ENCODE assay signal across 10 cellular contexts in the genomic region with DNA sequence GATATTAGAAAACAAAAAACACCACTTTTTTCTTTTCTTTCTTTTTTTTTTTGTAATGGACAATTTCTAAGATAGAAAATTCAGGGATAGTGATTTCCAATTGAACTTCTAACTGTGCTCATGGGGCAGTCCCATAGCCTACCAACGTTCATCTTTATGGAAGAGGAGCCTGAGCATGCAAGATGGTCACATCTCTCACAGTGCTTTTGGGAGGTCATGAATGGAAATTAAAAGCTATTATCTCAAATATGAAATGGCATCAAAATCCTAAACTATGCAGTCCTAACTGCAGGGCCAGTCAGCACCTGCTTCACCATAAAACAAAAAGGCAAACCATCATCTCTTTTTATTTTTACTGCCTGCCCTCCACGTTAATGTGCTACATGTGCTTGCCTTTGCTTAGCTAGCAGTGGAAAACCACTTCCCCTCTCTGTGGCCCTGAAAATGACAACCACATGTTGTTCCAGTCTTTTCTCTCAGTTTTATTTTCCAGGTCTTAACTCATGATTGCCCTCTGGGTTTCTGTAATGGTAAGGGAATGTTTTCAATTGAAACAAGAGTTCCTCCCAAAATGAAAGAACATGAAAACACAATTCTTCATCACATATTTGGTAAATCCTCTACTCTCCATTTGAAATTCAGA. TPM values are rescaled to one million over a fixed set of nuclear protein-coding genes. Genes with fewer than 3 reads are reported as not detected.
DNase-seq lines count a peak whose midpoint lies in the region; ATAC-seq and TF ChIP-seq lines count a peak whose summit lies in the region.
"Had no signal": no experiment of that assay in that cellular context is flagged by ENCODE, and none has a peak within 500 bp of the region (broad histone marks: within the 10 kb centered on the region; RNA-seq: fewer than 3 reads in every experiment).

No MANE protein-coding gene starts in this region.

- peak overlapping the region in 4 of 11 experiments; percentile 4 to 19 (median 10); a peak in 2 of 22 replicates for H3K27ac ChIP-seq in BLaER1 treated with 17β-estradiol and CSF1 and Interleukin-3, amounts not matched to agents 10 nM and 100 nM
- H3K27ac ChIP-seq in fibroblast of lung (ENCODE audit: insufficient read depth, low read length) = no peak overlapping the region

- no peaks in the 10 kb centered on the region for H3K79me2 ChIP-seq in fibroblast of lung (ENCODE audit: control insufficient read depth, insufficient read depth, low read length)

- H3K4me2 ChIP-seq in BLaER1 treated with 17β-estradiol and CSF1 and Interleukin-3, amounts not matched to agents 10 nM and 100 nM = peak overlapping the region; percentile 20 to 63 (median 47); a peak in 19 of 22 replicates
- no peak overlapping the region for H3K4me2 ChIP-seq in fibroblast of lung (ENCODE audit: extremely low read depth, insufficient read depth, low read length)

- TF ChIP-seq CTCF in fibroblast of lung (conservative IDR thresholded peaks at IDR 0.05 in 1 of 2, IDR thresholded peaks at IDR 0.05 in 1 of 2; ENCODE audit: low read depth in 1 of 2, low read length in 2 of 2) = peak in 1 of 2 donors; percentile 13

- no peak overlapping the region for H2AFZ ChIP-seq in fibroblast of lung (ENCODE audit: low read length)

- no peaks in the 10 kb centered on the region for H3K36me3 ChIP-seq in BLaER1 treated with 17β-estradiol and CSF1 and Interleukin-3, amounts not matched to agents 10 nM and 100 nM
- H3K36me3 ChIP-seq in fibroblast of lung (ENCODE audit: control insufficient read depth, insufficient read depth, low read length) = no peaks in the 10 kb centered on the region

- no peak overlapping the region for H3K9ac ChIP-seq in BLaER1 treated with 17β-estradiol and CSF1 and Interleukin-3, amounts not matched to agents 10 nM and 100 nM
- no peak overlapping the region for H3K9ac ChIP-seq in fibroblast of lung (ENCODE audit: insufficient read depth, low read length)

- peaks cover 0 to 9% (median 0%) of the 10 kb centered on the region in 11 experiments; a peak in 5 of 22 replicates for H3K9me3 ChIP-seq in BLaER1 treated with 17β-estradiol and CSF1 and Interleukin-3, amounts not matched to agents 10 nM and 100 nM (replicated peaks in 1 of 11)
- no peaks in the 10 kb centered on the region for H3K9me3 ChIP-seq in fibroblast of lung (ENCODE audit: control insufficient read depth, insufficient read depth, low read depth, low read length)

- no peaks in the 10 kb centered on the region for H4K20me1 ChIP-seq in BLaER1 treated with 17β-estradiol and CSF1 and Interleukin-3, amounts not matched to agents 10 nM and 100 nM
- no peaks in the 10 kb centered on the region for H4K20me1 ChIP-seq in fibroblast of lung (ENCODE audit: control insufficient read depth, extremely low read depth, insufficient read depth, low read length)

- DNase-seq in MV-4-11 (lab: John Stamatoyannopoulos, UW) = peak; percentile 78
- peak; percentile 35 to 36 for DNase-seq in fibroblast of lung (ENCODE audit: low read depth in 2 of 2)
- no peak for DNase-seq in DMS 273 (lab: John Stamatoyannopoulos, UW; ENCODE audit: unreplicated experiment)
- no peak for DNase-seq in islet precursor cell
- no peak for DNase-seq in NCI-H345 treated with DMSO at 0.1 percent for 48 hours (lab: John Stamatoyannopoulos, UW; ENCODE audit: unreplicated experiment)
- no peak for DNase-seq in hypothalamus (lab: John Stamatoyannopoulos, UW)
- DNase-seq: occipital lobe had no signal

- peak; percentile 58 for ATAC-seq in GM21528 (IDR thresholded peaks at IDR 0.05; ENCODE audit: low FRiP score, unreplicated experiment)

- no peaks in the 10 kb centered on the region for H3K27me3 ChIP-seq in BLaER1 treated with 17β-estradiol and CSF1 and Interleukin-3, amounts not matched to agents 10 nM and 100 nM
- H3K27me3 ChIP-seq in fibroblast of lung (ENCODE audit: control insufficient read depth, insufficient read depth, low read length) = no peaks in the 10 kb centered on the region

- H3K4me3 ChIP-seq in BLaER1 treated with 17β-estradiol and CSF1 and Interleukin-3, amounts not matched to agents 10 nM and 100 nM = no peak overlapping the region
- H3K4me3 ChIP-seq in fibroblast of lung (replicated peaks in 1 of 4; ENCODE audit: control extremely low read depth in 1 of 4, insufficient read depth in 1 of 4, low read depth in 3 of 4, low read length in 4 of 4) = no peak overlapping the region

- H3K4me1 ChIP-seq in BLaER1 treated with 17β-estradiol and CSF1 and Interleukin-3, amounts not matched to agents 10 nM and 100 nM = peaks cover 10 to 19% (median 15%) of the 10 kb centered on the region in 10 experiments; a peak in 19 of 20 replicates
- no peaks in the 10 kb centered on the region for H3K4me1 ChIP-seq in fibroblast of lung (ENCODE audit: control insufficient read depth, extremely low read depth, insufficient read depth, low read length)

RNA-seq across cellular contexts. Expression of a gene that starts 16.7 kb away (rescaled TPM):
- total RNA-seq in fibroblast of lung = under 0.01 and 0.17 TPM in 2 replicates
- not detected in 2 replicates for polyA plus RNA-seq in fibroblast of lung
- not detected in 2 replicates for polyA plus RNA-seq in fibroblast of lung (2012)
- not detected in 2 replicates for polyA minus RNA-seq in fibroblast of lung (ENCODE audit: low replicate concordance)
- total RNA-seq: Daoy, occipital lobe had no signal

RNA-seq across cellular contexts. Expression of a gene that starts 29.6 kb away (rescaled TPM):
- total RNA-seq in fibroblast of lung = 12.3 and 24.9 TPM in 2 replicates
- polyA plus RNA-seq in fibroblast of lung = 11.4 and 27.1 TPM in 2 replicates
- 5.6 and 12.4 TPM in 2 replicates for polyA plus RNA-seq in fibroblast of lung (2012)
- 2.6 and 5.5 TPM in 2 replicates for polyA minus RNA-seq in fibroblast of lung (ENCODE audit: low replicate concordance)
- total RNA-seq: Daoy had no signal

Comparison
In these comparisons a context has a peak if more than half of its experiments do, and no peak if none do; other contexts are left out.
1. DNase-seq: peak in MV-4-11 (single experiment) and fibroblast of lung (2 of 2); none in DMS 273 (single experiment), islet precursor cell (single experiment), NCI-H345 treated with DMSO at 0.1 percent for 48 hours (single experiment) and hypothalamus (0 of 51).